In the genomic region with DNA sequence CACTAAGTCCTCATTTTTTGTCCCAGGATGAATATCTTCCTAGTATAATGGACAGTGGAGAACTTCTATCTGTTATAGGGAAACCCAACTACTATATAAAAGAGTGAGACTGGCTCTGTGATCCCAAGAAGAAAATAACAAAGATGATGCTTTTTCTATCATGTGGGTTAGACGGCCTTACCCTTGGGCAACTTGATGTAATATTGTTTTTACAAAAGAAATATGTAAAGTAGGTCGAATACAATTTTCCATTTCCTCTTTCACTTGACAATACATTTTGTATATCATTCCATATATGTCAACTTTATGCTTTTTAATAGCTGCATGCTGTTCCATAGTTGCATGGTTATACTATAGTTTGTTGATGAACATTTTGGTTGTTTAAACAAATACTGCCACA, we compare ENCODE assay signal across 27 cellular contexts.
"Had no signal": no experiment of that assay in that cellular context is flagged by ENCODE, and none has a peak within 500 bp of the region (broad histone marks: within the 10 kb centered on the region; RNA-seq: fewer than 3 reads in every experiment).

No MANE protein-coding gene starts in this region.

- H3K4me1 Mint-ChIP-seq: endodermal cell had no signal

- H3K9me3 Mint-ChIP-seq: dendritic cell treated with granulocyte-macrophage colony-stimulating factor and Interleukin-4, amounts not matched to agents 40 ng/mL and 50 ng/mL, for 4 days; endodermal cell had no signal

- H3K27me3 Mint-ChIP-seq: dendritic cell treated with granulocyte-macrophage colony-stimulating factor and Interleukin-4, amounts not matched to agents 40 ng/mL and 50 ng/mL, for 4 days; effector memory CD8-positive, alpha-beta T cell; memory B cell had no signal

- H3K9me3 ChIP-seq: colonic mucosa, esophagus squamous epithelium, gastrocnemius medialis, heart right ventricle, left lung, lower lobe of right lung had no signal

- H3K4me3 ChIP-seq: colonic mucosa, esophagus squamous epithelium, gastrocnemius medialis, heart right ventricle, left lung, lower lobe of right lung had no signal

- H3K4me1 ChIP-seq: colonic mucosa, left lung, lower lobe of right lung had no signal

- H3K27ac Mint-ChIP-seq: dendritic cell treated with granulocyte-macrophage colony-stimulating factor and Interleukin-4, amounts not matched to agents 40 ng/mL and 50 ng/mL, for 4 days; effector memory CD8-positive, alpha-beta T cell; endodermal cell; memory B cell had no signal

- ATAC-seq: effector memory CD8-positive, alpha-beta T cell; esophagus mucosa; gastrocnemius medialis; heart right ventricle; left cardiac atrium; left lung; left ventricle myocardium superior; lower lobe of right lung had no signal

- H3K36me3 ChIP-seq: colonic mucosa, esophagus squamous epithelium, gastrocnemius medialis, heart right ventricle, left lung, lower lobe of right lung had no signal

- FAIRE-seq: endometrium, islet of Langerhans, keratinocyte had no signal

- DNase-seq: colonic mucosa; cortex of kidney; effector CD8-positive, alpha-beta T cell; effector memory CD8-positive, alpha-beta T cell; endodermal cell; erythroblast; esophagus squamous epithelium; foreskin fibroblast; foreskin melanocyte; gastrocnemius medialis; glutamatergic neuron; head of caudate nucleus; heart right ventricle; hippocampal formation; left cardiac atrium; left lung; left ventricle myocardium superior; lower lobe of right lung; mesendoderm; midbrain had no signal

- H3K27me3 ChIP-seq: colonic mucosa, esophagus squamous epithelium, gastrocnemius medialis, left lung had no signal

- H3K36me3 Mint-ChIP-seq: memory B cell had no signal

- H3K27ac ChIP-seq: colonic mucosa, epithelial cell of prostate, esophagus squamous epithelium, gastrocnemius medialis, heart right ventricle, left lung, lower lobe of right lung had no signal

- H3K4me3 Mint-ChIP-seq: dendritic cell treated with granulocyte-macrophage colony-stimulating factor and Interleukin-4, amounts not matched to agents 40 ng/mL and 50 ng/mL, for 4 days; effector memory CD8-positive, alpha-beta T cell; endodermal cell; memory B cell had no signal
